In the genomic region with DNA sequence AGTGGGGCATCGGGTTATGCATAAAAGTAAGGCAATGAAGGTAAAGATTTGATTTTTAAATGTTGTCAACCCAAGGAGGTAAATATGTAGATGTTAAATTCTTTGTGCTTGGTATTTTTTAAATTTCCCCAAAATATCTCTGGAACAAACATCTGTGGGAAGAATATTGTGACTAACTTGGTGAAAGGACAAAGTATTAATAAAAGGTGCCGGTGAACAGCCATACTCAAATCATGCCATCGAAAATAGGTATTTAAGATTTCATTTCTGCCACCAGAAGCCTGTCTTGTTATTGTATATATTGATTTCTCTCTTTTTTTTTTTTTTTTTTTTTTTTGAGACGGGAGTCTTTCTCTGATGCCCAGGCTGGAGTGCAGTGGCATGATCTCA, we compare ENCODE assay signal across 29 cellular contexts. TPM values are rescaled to one million over a fixed set of nuclear protein-coding genes. Genes with fewer than 3 reads are reported as not detected.
DNase-seq lines count a peak whose midpoint lies in the region; ATAC-seq and TF ChIP-seq lines count a peak whose summit lies in the region.
"Had no signal": no experiment of that assay in that cellular context is flagged by ENCODE, and none has a peak within 500 bp of the region (broad histone marks: within the 10 kb centered on the region; RNA-seq: fewer than 3 reads in every experiment).

No MANE protein-coding gene starts in this region.

- no peak overlapping the region for H3K4me3 ChIP-seq in CD8-positive, alpha-beta memory T cell (ENCODE audit: low read length)
- H3K4me3 ChIP-seq in naive thymus-derived CD4-positive, alpha-beta T cell (ENCODE audit: low read length), result no peak overlapping the region
- no peak overlapping the region for H3K4me3 ChIP-seq in thyroid gland (replicated peaks in 1 of 3)
- H3K4me3 ChIP-seq: coronary artery, esophagus muscularis mucosa, PC-9, vagina had no signal

- no peak for ATAC-seq in activated CD4-positive, alpha-beta T cell treated with anti-CD3 and anti-CD28 coated beads for 36 hours
- ATAC-seq in activated naive CD8-positive, alpha-beta T cell treated with anti-CD3 and anti-CD28 coated beads, Interleukin-2, amount 10 ng/mL, durations not matched to agents 7 days and 5 days (ENCODE audit: low read depth), result no peak
- ATAC-seq in naive thymus-derived CD4-positive, alpha-beta T cell, result no peak
- ATAC-seq in GM21717 (IDR thresholded peaks at IDR 0.05; ENCODE audit: unreplicated experiment), result no peak
- ATAC-seq: foreskin keratinocyte; left cardiac atrium; stimulated activated naive CD8-positive, alpha-beta T cell treated with anti-CD3 and anti-CD28 coated beads, Interleukin-15, Interleukin-2, amounts not matched to agents 100 U/mL and 50 U/mL, for 24 hours had no signal

- H3K27me3 Mint-ChIP-seq in activated CD4-positive, alpha-beta T cell treated with anti-CD3 and anti-CD28 coated beads for 36 hours, result no peaks in the 10 kb centered on the region
- no peaks in the 10 kb centered on the region for H3K27me3 Mint-ChIP-seq in CD8-positive, alpha-beta memory T cell
- H3K27me3 Mint-ChIP-seq in activated naive CD8-positive, alpha-beta T cell treated with anti-CD3 and anti-CD28 coated beads, Interleukin-2, amount 10 ng/mL, durations not matched to agents 7 days and 5 days, result no peaks in the 10 kb centered on the region
- no peaks in the 10 kb centered on the region for H3K27me3 Mint-ChIP-seq in naive thymus-derived CD4-positive, alpha-beta T cell

- H3K4me3 Mint-ChIP-seq in activated CD4-positive, alpha-beta T cell treated with anti-CD3 and anti-CD28 coated beads for 36 hours, result no peak overlapping the region
- no peak overlapping the region for H3K4me3 Mint-ChIP-seq in CD8-positive, alpha-beta memory T cell
- no peak overlapping the region for H3K4me3 Mint-ChIP-seq in activated naive CD8-positive, alpha-beta T cell treated with anti-CD3 and anti-CD28 coated beads, Interleukin-2, amount 10 ng/mL, durations not matched to agents 7 days and 5 days
- no peak overlapping the region for H3K4me3 Mint-ChIP-seq in naive thymus-derived CD4-positive, alpha-beta T cell
- H3K4me3 Mint-ChIP-seq: CD14-positive monocyte; T-helper 2 cell treated with Interferon-gamma antibody and Interleukin-4, amounts not matched to agents 5 μg/mL and 100 μg/mL, for 36 hours had no signal

- no peaks in the 10 kb centered on the region for H3K36me3 ChIP-seq in CD8-positive, alpha-beta memory T cell (ENCODE audit: insufficient read depth, low read length)
- peaks cover 0 to 14% (median 0%) of the 10 kb centered on the region in 3 experiments for H3K36me3 ChIP-seq in naive thymus-derived CD4-positive, alpha-beta T cell (ENCODE audit: control insufficient read depth in 2 of 3, insufficient read depth in 3 of 3, low read length in 3 of 3)
- H3K36me3 ChIP-seq in thyroid gland, result peaks cover 3 to 4% of the 10 kb centered on the region in 2 donors

- DNase-seq in activated CD4-positive, alpha-beta T cell treated with anti-CD3 and anti-CD28 coated beads for 36 hours, result no peak
- DNase-seq in activated CD4-positive, alpha-beta T cell treated with anti-CD3 and anti-CD28 coated beads for 4 hours, result no peak
- DNase-seq in CD8-positive, alpha-beta memory T cell, result no peak
- no peak for DNase-seq in activated naive CD8-positive, alpha-beta T cell treated with anti-CD3 and anti-CD28 coated beads, Interleukin-2, amount 10 ng/mL, durations not matched to agents 7 days and 5 days
- DNase-seq in naive thymus-derived CD4-positive, alpha-beta T cell, result no peak
- DNase-seq in thyroid gland, result no peak
- DNase-seq in RPMI8226, result no peak
- DNase-seq: activated CD4-positive, alpha-beta T cell treated with anti-CD3 and anti-CD28 coated beads, Interleukin-2, amount 50 U/mL, for 1 hour; activated CD8-positive, alpha-beta memory T cell treated with anti-CD3 and anti-CD28 coated beads, Interleukin-2, amount 50 U/mL, for 4 hours; activated effector memory CD4-positive, alpha-beta T cell treated with Interleukin-2 at 50 U/mL for 16 hours; EL; foreskin keratinocyte; GOT3; Kasumi-1; left cardiac atrium; mammary epithelial cell; MV-4-11; NCI-H1436 treated with DMSO at 0.1 percent for 48 hours; PC-9; SHP77 treated with DMSO at 0.1 percent for 48 hours; stimulated activated CD4-positive, alpha-beta T cell treated with anti-CD3 and anti-CD28 coated beads, Interleukin-15, amount 100 ng/mL, for 24 hours; stimulated activated naive CD8-positive, alpha-beta T cell treated with anti-CD3 and anti-CD28 coated beads, Interleukin-15, Interleukin-2, amounts not matched to agents 100 U/mL and 50 U/mL, for 24 hours had no signal

- intact Hi-C loops in activated CD4-positive, alpha-beta T cell treated with anti-CD3 and anti-CD28 coated beads for 36 hours (cut with DNase I, micrococcal nuclease), result no loop called here
- intact Hi-C loops in naive thymus-derived CD4-positive, alpha-beta T cell (cut with micrococcal nuclease), result no loop called here
- intact Hi-C loops in thyroid gland (cut with DNase I), result no loop called here

- no peaks in the 10 kb centered on the region for H3K27me3 ChIP-seq in CD8-positive, alpha-beta memory T cell (ENCODE audit: insufficient read depth, low read length, poor library complexity, severe bottlenecking)
- no peaks in the 10 kb centered on the region for H3K27me3 ChIP-seq in naive thymus-derived CD4-positive, alpha-beta T cell (ENCODE audit: control insufficient read depth in 2 of 2, insufficient read depth in 2 of 2, low read length in 2 of 2)
- no peaks in the 10 kb centered on the region for H3K27me3 ChIP-seq in thyroid gland
- H3K27me3 ChIP-seq: esophagus muscularis mucosa, foreskin keratinocyte, vagina had no signal

- POLR2A ChIA-PET in activated CD4-positive, alpha-beta T cell treated with anti-CD3 and anti-CD28 coated beads for 36 hours (lab: Charles Lee), result no interaction called here
- POLR2A ChIA-PET in CD8-positive, alpha-beta memory T cell (lab: Charles Lee), result interaction anchor here (0.7 kb wide), 1 partner anchor 39 kb away, joined by 3 read pairs; no protein-coding TSS in a partner anchor
- POLR2A ChIA-PET in activated naive CD8-positive, alpha-beta T cell treated with anti-CD3 and anti-CD28 coated beads, Interleukin-2, amount 10 ng/mL, durations not matched to agents 7 days and 5 days (lab: Charles Lee), result interaction anchor here (0.7 kb wide), 1 partner anchor 415 kb away, joined by 6 read pairs; no protein-coding TSS in a partner anchor
- POLR2A ChIA-PET in naive thymus-derived CD4-positive, alpha-beta T cell (lab: Charles Lee), result interaction anchor here (1.3 kb wide), 1 partner anchor 10 kb away, joined by 3 read pairs; no protein-coding TSS in a partner anchor

- CTCF ChIA-PET in activated CD4-positive, alpha-beta T cell treated with anti-CD3 and anti-CD28 coated beads for 36 hours (lab: Charles Lee), result no interaction called here
- CTCF ChIA-PET in CD8-positive, alpha-beta memory T cell (lab: Charles Lee), result no interaction called here
- CTCF ChIA-PET in naive thymus-derived CD4-positive, alpha-beta T cell (lab: Charles Lee), result no interaction called here

- WGBS in thyroid gland, 2 donors, result 88 to 94% methylated on average over 4 of the region's 4 CpGs

- H3K9me3 ChIP-seq in CD8-positive, alpha-beta memory T cell (ENCODE audit: low read length), result no peaks in the 10 kb centered on the region
- H3K9me3 ChIP-seq in naive thymus-derived CD4-positive, alpha-beta T cell (ENCODE audit: control insufficient read depth in 2 of 3, low read length in 3 of 3), result no peaks in the 10 kb centered on the region
- H3K9me3 ChIP-seq in thyroid gland, result no peaks in the 10 kb centered on the region
- H3K9me3 ChIP-seq: esophagus muscularis mucosa, vagina had no signal

- no peak overlapping the region for H3K27ac ChIP-seq in CD8-positive, alpha-beta memory T cell (ENCODE audit: low read depth, low read length)
- peak overlapping the region; percentile 17 for H3K27ac ChIP-seq in naive thymus-derived CD4-positive, alpha-beta T cell (ENCODE audit: low read depth, low read length)
- no peak overlapping the region for H3K27ac ChIP-seq in thyroid gland
- H3K27ac ChIP-seq: coronary artery, esophagus muscularis mucosa, PC-9, vagina, VCaP had no signal

- TF ChIP-seq CTCF in thyroid gland (IDR thresholded peaks at IDR 0.05), result no peak

- H3K9me3 Mint-ChIP-seq in activated CD4-positive, alpha-beta T cell treated with anti-CD3 and anti-CD28 coated beads for 36 hours (ENCODE audit: low read depth), result no peaks in the 10 kb centered on the region
- no peaks in the 10 kb centered on the region for H3K9me3 Mint-ChIP-seq in CD8-positive, alpha-beta memory T cell
- no peaks in the 10 kb centered on the region for H3K9me3 Mint-ChIP-seq in activated naive CD8-positive, alpha-beta T cell treated with anti-CD3 and anti-CD28 coated beads, Interleukin-2, amount 10 ng/mL, durations not matched to agents 7 days and 5 days
- no peaks in the 10 kb centered on the region for H3K9me3 Mint-ChIP-seq in naive thymus-derived CD4-positive, alpha-beta T cell
- H3K9me3 Mint-ChIP-seq: T-helper 2 cell treated with Interferon-gamma antibody and Interleukin-4, amounts not matched to agents 5 μg/mL and 100 μg/mL, for 36 hours had no signal

- H3K36me3 Mint-ChIP-seq in activated CD4-positive, alpha-beta T cell treated with anti-CD3 and anti-CD28 coated beads for 36 hours (ENCODE audit: low read depth), result peaks cover 38% of the 10 kb centered on the region
- peaks cover 0 to 51% (median 8%) of the 10 kb centered on the region in 3 donors for H3K36me3 Mint-ChIP-seq in CD8-positive, alpha-beta memory T cell
- peaks cover 18% of the 10 kb centered on the region for H3K36me3 Mint-ChIP-seq in activated naive CD8-positive, alpha-beta T cell treated with anti-CD3 and anti-CD28 coated beads, Interleukin-2, amount 10 ng/mL, durations not matched to agents 7 days and 5 days
- peaks cover 0 to 8% (median 6%) of the 10 kb centered on the region in 5 donors for H3K36me3 Mint-ChIP-seq in naive thymus-derived CD4-positive, alpha-beta T cell

- no peak for TF ChIP-seq POLR2A in thyroid gland (IDR thresholded peaks at IDR 0.05)

- peaks cover 43% of the 10 kb centered on the region for H3K4me1 Mint-ChIP-seq in activated CD4-positive, alpha-beta T cell treated with anti-CD3 and anti-CD28 coated beads for 36 hours
- H3K4me1 Mint-ChIP-seq in CD8-positive, alpha-beta memory T cell, result peaks cover 44 to 65% (median 58%) of the 10 kb centered on the region in 3 donors
- peaks cover 25% of the 10 kb centered on the region for H3K4me1 Mint-ChIP-seq in activated naive CD8-positive, alpha-beta T cell treated with anti-CD3 and anti-CD28 coated beads, Interleukin-2, amount 10 ng/mL, durations not matched to agents 7 days and 5 days
- H3K4me1 Mint-ChIP-seq in naive thymus-derived CD4-positive, alpha-beta T cell, result peaks cover 31 to 60% (median 50%) of the 10 kb centered on the region in 7 donors

- H3K4me1 ChIP-seq in CD8-positive, alpha-beta memory T cell (ENCODE audit: insufficient read depth, low read length), result peaks cover 29% of the 10 kb centered on the region
- H3K4me1 ChIP-seq in naive thymus-derived CD4-positive, alpha-beta T cell (ENCODE audit: control insufficient read depth in 2 of 2, insufficient read depth in 2 of 2, low read length in 2 of 2), result peaks cover 15 to 26% of the 10 kb centered on the region in 2 donors
- H3K4me1 ChIP-seq in thyroid gland, result peaks cover 3 to 6% of the 10 kb centered on the region in 2 donors

- H3K27ac Mint-ChIP-seq in activated CD4-positive, alpha-beta T cell treated with anti-CD3 and anti-CD28 coated beads for 36 hours, result peak overlapping the region; percentile 58
- peak overlapping the region in 5 of 8 donors; percentile 1 to 91 (median 29) for H3K27ac Mint-ChIP-seq in CD8-positive, alpha-beta memory T cell
- H3K27ac Mint-ChIP-seq in activated naive CD8-positive, alpha-beta T cell treated with anti-CD3 and anti-CD28 coated beads, Interleukin-2, amount 10 ng/mL, durations not matched to agents 7 days and 5 days, result peak overlapping the region; percentile 60
- peak overlapping the region in 6 of 9 donors; percentile 55 to 83 (median 72) for H3K27ac Mint-ChIP-seq in naive thymus-derived CD4-positive, alpha-beta T cell
- H3K27ac Mint-ChIP-seq: T-helper 2 cell treated with Interferon-gamma antibody and Interleukin-4, amounts not matched to agents 5 μg/mL and 100 μg/mL, for 36 hours had no signal

RNA-seq across cellular contexts. Expression of a gene that starts 12.6 kb away (rescaled TPM):
- 10 to 100 TPM; 17.1 to 19.3 TPM for total RNA-seq in activated CD4-positive, alpha-beta T cell treated with anti-CD3 and anti-CD28 coated beads for 36 hours
- 10 to 100 TPM; 23.4 to 24.3 TPM for total RNA-seq in CD8-positive, alpha-beta memory T cell
- 24.0 TPM for polyA plus RNA-seq in CD8-positive, alpha-beta memory T cell
- total RNA-seq in activated naive CD8-positive, alpha-beta T cell treated with anti-CD3 and anti-CD28 coated beads, Interleukin-2, amount 10 ng/mL, durations not matched to agents 7 days and 5 days, result 10 to 100 TPM; 28.5 to 28.9 TPM
- 10 to 100 TPM; 15.3 to 26.7 (median 25.5) TPM for total RNA-seq in naive thymus-derived CD4-positive, alpha-beta T cell
- 10 to 100 TPM; 13.8 to 25.7 TPM for polyA plus RNA-seq in naive thymus-derived CD4-positive, alpha-beta T cell
- total RNA-seq in thyroid gland, result 10 to 100 TPM; 17.9 to 27.2 (median 25.9) TPM

RNA-seq across cellular contexts. Expression of a gene that starts 48.0 kb away (rescaled TPM):
- 10 to 100 TPM; 20.8 to 21.5 TPM for total RNA-seq in activated CD4-positive, alpha-beta T cell treated with anti-CD3 and anti-CD28 coated beads for 36 hours
- total RNA-seq in CD8-positive, alpha-beta memory T cell, result 10 to 100 TPM; 24.5 to 25.6 TPM
- 10.4 TPM for polyA plus RNA-seq in CD8-positive, alpha-beta memory T cell
- total RNA-seq in activated naive CD8-positive, alpha-beta T cell treated with anti-CD3 and anti-CD28 coated beads, Interleukin-2, amount 10 ng/mL, durations not matched to agents 7 days and 5 days, result 10 to 100 TPM; 20.6 to 22.0 TPM
- 10 to 100 TPM in 4 of 5 experiments, 1 to 10 TPM in 1; 8.8 to 21.5 (median 18.7) TPM for total RNA-seq in naive thymus-derived CD4-positive, alpha-beta T cell
- polyA plus RNA-seq in naive thymus-derived CD4-positive, alpha-beta T cell, result 10 to 100 TPM in 1 of 2 donors, 1 to 10 TPM in 1; 7.6 to 15.3 TPM
- total RNA-seq in thyroid gland, result 10 to 100 TPM; 30.2 to 48.5 (median 43.4) TPM
